In the genomic region with DNA sequence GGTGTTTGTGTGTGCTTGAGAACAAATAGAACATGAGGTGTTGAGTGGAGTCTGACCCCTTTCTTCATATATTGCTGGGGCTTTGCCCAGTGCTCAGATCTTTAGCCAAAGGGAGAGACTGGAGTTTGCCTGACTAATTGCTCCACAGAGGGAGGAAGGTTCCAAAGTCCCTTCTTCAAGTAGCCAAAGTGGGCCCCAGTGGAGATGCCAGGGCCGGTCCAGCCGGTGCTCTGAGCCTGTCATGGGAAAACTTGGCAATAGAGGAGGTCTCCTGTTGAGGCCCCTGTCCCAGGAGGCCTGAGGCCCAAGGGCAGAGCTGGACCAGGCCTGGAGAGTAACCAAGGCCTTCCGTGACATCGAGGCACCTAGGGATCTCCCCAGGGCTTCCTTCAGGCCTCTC, we compare ENCODE assay signal across 23 cellular contexts.
"Had no signal": no experiment of that assay in that cellular context is flagged by ENCODE, and none has a peak within 500 bp of the region (broad histone marks: within the 10 kb centered on the region; RNA-seq: fewer than 3 reads in every experiment).

No MANE protein-coding gene starts in this region.

- H3K4me1 ChIP-seq: spleen, upper lobe of left lung, vagina had no signal

- H3K36me3 ChIP-seq: cardiac muscle cell, left ventricle myocardium inferior, spleen, upper lobe of left lung, vagina had no signal

- H3K27me3 ChIP-seq: cardiac muscle cell, spleen, upper lobe of left lung, vagina had no signal

- H3K4me3 ChIP-seq: cardiac muscle cell, left ventricle myocardium inferior, spleen, upper lobe of left lung, vagina had no signal

- DNase-seq: activated B cell treated with CpG ODN at 0.5 μM for 24 hours; activated CD4-positive, alpha-beta T cell treated with anti-CD3 and anti-CD28 coated beads for 36 hours; activated CD8-positive, alpha-beta memory T cell treated with anti-CD3 and anti-CD28 coated beads, Interleukin-2, amount 10 ng/mL, durations not matched to agents 7 days and 5 days; activated CD8-positive, alpha-beta T cell treated with anti-CD3 and anti-CD28 coated beads, Interleukin-2, amount 10 ng/mL, durations not matched to agents 7 days and 5 days; activated naive CD4-positive, alpha-beta T cell; activated T-cell treated with anti-CD3 and anti-CD28 coated beads for 4 hours; activated T-cell treated with anti-CD3 and anti-CD28 coated beads, Interleukin-2, amount 50 U/mL, for 72 hours; endodermal cell; foreskin fibroblast; hypothalamus; left ventricle myocardium inferior; naive B cell; nephron progenitor cell; occipital lobe; right cardiac atrium; spleen; stimulated activated naive CD4-positive, alpha-beta T cell treated with Interleukin-2 at 50 U/mL for 16 hours; T-helper 1 cell; upper lobe of left lung had no signal

- H3K9me3 ChIP-seq: left ventricle myocardium inferior, spleen, upper lobe of left lung, vagina had no signal

- H3K27ac ChIP-seq: cardiac muscle cell, left ventricle myocardium inferior, spleen, upper lobe of left lung, vagina had no signal

- ATAC-seq: activated CD4-positive, alpha-beta T cell treated with anti-CD3 and anti-CD28 coated beads for 36 hours; activated CD8-positive, alpha-beta memory T cell treated with anti-CD3 and anti-CD28 coated beads, Interleukin-2, amount 10 ng/mL, durations not matched to agents 7 days and 5 days; activated CD8-positive, alpha-beta T cell treated with anti-CD3 and anti-CD28 coated beads, Interleukin-2, amount 10 ng/mL, durations not matched to agents 7 days and 5 days; activated naive CD4-positive, alpha-beta T cell treated with anti-CD3 and anti-CD28 coated beads, Interleukin-2, amount 50 U/mL, for 72 hours; activated T-cell treated with anti-CD3 and anti-CD28 coated beads, Interleukin-2, amount 50 U/mL, for 72 hours; esophagus mucosa; right cardiac atrium had no signal
